2 cellular contexts compared by ENCODE assay signal in genomic region chr11:18479063-18479462, GRCh38.
TF ChIP-seq lines count a peak whose summit lies in the region.

No MANE protein-coding gene starts in this region.

TF ChIP-seq in HepG2, 621 proteins besides CTCF, POLR2A, EP300 and RAD21:
- TF ChIP-seq, protein P1, sequence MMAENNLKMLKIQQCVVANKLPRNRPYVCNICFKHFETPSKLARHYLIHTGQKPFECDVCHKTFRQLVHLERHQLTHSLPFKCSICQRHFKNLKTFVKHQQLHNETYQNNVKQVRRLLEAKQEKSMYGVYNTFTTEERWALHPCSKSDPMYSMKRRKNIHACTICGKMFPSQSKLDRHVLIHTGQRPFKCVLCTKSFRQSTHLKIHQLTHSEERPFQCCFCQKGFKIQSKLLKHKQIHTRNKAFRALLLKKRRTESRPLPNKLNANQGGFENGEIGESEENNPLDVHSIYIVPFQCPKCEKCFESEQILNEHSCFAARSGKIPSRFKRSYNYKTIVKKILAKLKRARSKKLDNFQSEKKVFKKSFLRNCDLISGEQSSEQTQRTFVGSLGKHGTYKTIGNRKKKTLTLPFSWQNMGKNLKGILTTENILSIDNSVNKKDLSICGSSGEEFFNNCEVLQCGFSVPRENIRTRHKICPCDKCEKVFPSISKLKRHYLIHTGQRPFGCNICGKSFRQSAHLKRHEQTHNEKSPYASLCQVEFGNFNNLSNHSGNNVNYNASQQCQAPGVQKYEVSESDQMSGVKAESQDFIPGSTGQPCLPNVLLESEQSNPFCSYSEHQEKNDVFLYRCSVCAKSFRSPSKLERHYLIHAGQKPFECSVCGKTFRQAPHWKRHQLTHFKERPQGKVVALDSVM (CRISPR knock-in tag; IDR thresholded peaks at IDR 0.05) = peak; percentile 17; the same call in 1 of the 2 replicates
- TF ChIP-seq ZNF432 (CRISPR knock-in tag; IDR thresholded peaks at IDR 0.05; ENCODE audit: borderline replicate concordance) = no peak
- TF ChIP-seq RBAK (CRISPR knock-in tag; IDR thresholded peaks at IDR 0.05) = no peak
- TF ChIP-seq MYPOP (CRISPR knock-in tag; IDR thresholded peaks at IDR 0.05) = no peak
- TF ChIP-seq SP2 (CRISPR knock-in tag; IDR thresholded peaks at IDR 0.05) = no peak
- TF ChIP-seq ZSCAN31 (CRISPR knock-in tag; IDR thresholded peaks at IDR 0.05; ENCODE audit: low read depth) = no peak
- no peak for TF ChIP-seq TFDP2 (CRISPR knock-in tag; IDR thresholded peaks at IDR 0.05)
- no peak for TF ChIP-seq MED8 (CRISPR knock-in tag; IDR thresholded peaks at IDR 0.05; ENCODE audit: insufficient replicate concordance)
- TF ChIP-seq TEAD2 (CRISPR knock-in tag; IDR thresholded peaks at IDR 0.05) = no peak
TF ChIP-seq in HepG2: peak in this region for 1.

TF ChIP-seq in HEK293T, 16 proteins besides CTCF, POLR2A, EP300 and RAD21:
- TF ChIP-seq ZNF384 (IDR thresholded peaks at IDR 0.05) = 0 out of 2 replicates have a peak, but pooled peaks have one; percentile 5
- no peak for TF ChIP-seq PKNOX1 (IDR thresholded peaks at IDR 0.05)
